ENCODE assay signal across 9 cellular contexts in the genomic region with DNA sequence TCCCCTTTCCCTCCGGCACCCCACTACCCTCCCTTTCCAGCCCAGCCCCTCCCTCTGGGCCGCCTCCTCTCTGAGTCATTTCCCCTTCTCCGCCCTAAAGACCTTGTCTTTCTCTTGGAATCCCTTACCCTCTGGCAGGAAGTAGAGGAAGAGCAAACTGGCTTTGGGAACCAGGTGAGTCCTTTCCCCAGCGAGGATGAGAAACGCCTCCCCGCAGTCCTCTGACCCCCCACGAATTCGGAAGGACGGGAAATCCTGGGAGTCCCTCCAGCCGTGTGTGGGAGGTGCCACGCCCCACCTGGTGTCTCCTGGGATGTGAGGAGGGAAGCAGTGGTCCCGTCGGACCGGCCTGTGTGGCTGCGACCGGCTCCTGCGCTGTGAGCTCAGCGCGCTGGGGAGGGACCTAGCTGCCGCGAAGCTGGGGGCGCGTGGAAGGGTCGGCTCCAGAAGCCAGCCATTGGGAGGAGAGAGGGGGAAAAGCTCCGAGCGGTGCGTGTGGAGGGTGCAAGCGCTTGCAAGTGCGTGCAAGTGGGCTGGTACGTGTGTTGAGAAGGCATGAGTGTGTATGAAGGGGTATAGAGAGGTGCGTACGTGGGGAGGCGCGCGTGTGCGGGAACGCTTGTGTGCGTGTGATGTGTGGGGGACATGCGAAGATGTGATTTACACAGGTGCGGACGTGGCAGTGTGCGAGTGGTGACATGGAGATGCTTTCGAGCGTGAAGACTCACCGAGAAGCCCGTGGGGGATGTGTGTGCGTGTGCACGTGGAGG.
DNase-seq lines count a peak whose midpoint lies in the region; ATAC-seq lines count a peak whose summit lies in the region.
"Had no signal": no experiment of that assay in that cellular context is flagged by ENCODE, and none has a peak within 500 bp of the region (broad histone marks: within the 10 kb centered on the region; RNA-seq: fewer than 3 reads in every experiment).

No MANE protein-coding gene starts in this region.

- no peaks in the 10 kb centered on the region for H3K4me1 Mint-ChIP-seq in T-helper 1 cell treated with Interleukin-12 subunit alpha and Interleukin-12 subunit beta and Interleukin-4 antibody, amounts not matched to agents 30 μg/mL and 1 μg/mL, for 36 hours (ENCODE audit: low read depth)
- H3K4me1 Mint-ChIP-seq in activated naive CD8-positive, alpha-beta T cell treated with anti-CD3 and anti-CD28 coated beads, Interleukin-2, amount 50 U/mL, for 24 hours: no peaks in the 10 kb centered on the region

- H3K27me3 ChIP-seq in iPS-15b (ENCODE audit: control insufficient read depth, insufficient read depth, low read length): no peaks in the 10 kb centered on the region
- H3K27me3 ChIP-seq in effector memory CD4-positive, alpha-beta T cell (replicated peaks; ENCODE audit: control insufficient read depth, insufficient read depth, low read length, poor library complexity, severe bottlenecking): no peaks in the 10 kb centered on the region

- H3K27ac Mint-ChIP-seq in T-helper 1 cell treated with Interleukin-12 subunit alpha and Interleukin-12 subunit beta and Interleukin-4 antibody, amounts not matched to agents 30 μg/mL and 1 μg/mL, for 36 hours: no peak overlapping the region
- no peak overlapping the region for H3K27ac Mint-ChIP-seq in activated naive CD8-positive, alpha-beta T cell treated with anti-CD3 and anti-CD28 coated beads, Interleukin-2, amount 50 U/mL, for 24 hours

- peaks cover 8% of the 10 kb centered on the region for H3K36me3 ChIP-seq in iPS-15b (ENCODE audit: control insufficient read depth, insufficient read depth, low read length)
- no peaks in the 10 kb centered on the region for H3K36me3 ChIP-seq in effector memory CD4-positive, alpha-beta T cell (ENCODE audit: control insufficient read depth, insufficient read depth, low read length)

- peak overlapping the region in 2 of 21 experiments; percentile 47 to 59 for H3K27ac ChIP-seq in skin epidermis
- no peak overlapping the region for H3K27ac ChIP-seq in effector memory CD4-positive, alpha-beta T cell (ENCODE audit: insufficient read depth, low read length, poor library complexity, severe bottlenecking)

- ATAC-seq in activated naive CD8-positive, alpha-beta T cell treated with anti-CD3 and anti-CD28 coated beads, Interleukin-2, amount 50 U/mL, for 24 hours: no peak
- ATAC-seq in GM18511 (IDR thresholded peaks at IDR 0.05; ENCODE audit: unreplicated experiment) (no peak), HG02884 (IDR thresholded peaks at IDR 0.05; ENCODE audit: unreplicated experiment) (no peak)

- peaks cover 4% of the 10 kb centered on the region for H3K27me3 Mint-ChIP-seq in T-helper 1 cell treated with Interleukin-12 subunit alpha and Interleukin-12 subunit beta and Interleukin-4 antibody, amounts not matched to agents 30 μg/mL and 1 μg/mL, for 36 hours (ENCODE audit: low read depth)
- H3K27me3 Mint-ChIP-seq in activated naive CD8-positive, alpha-beta T cell treated with anti-CD3 and anti-CD28 coated beads, Interleukin-2, amount 50 U/mL, for 24 hours: peaks cover 9% of the 10 kb centered on the region

- H3K4me3 Mint-ChIP-seq in T-helper 1 cell treated with Interleukin-12 subunit alpha and Interleukin-12 subunit beta and Interleukin-4 antibody, amounts not matched to agents 30 μg/mL and 1 μg/mL, for 36 hours: peak overlapping the region; percentile 21
- H3K4me3 Mint-ChIP-seq in activated naive CD8-positive, alpha-beta T cell treated with anti-CD3 and anti-CD28 coated beads, Interleukin-2, amount 50 U/mL, for 24 hours: peak overlapping the region; percentile 59

- no peaks in the 10 kb centered on the region for H3K9me3 Mint-ChIP-seq in T-helper 1 cell treated with Interleukin-12 subunit alpha and Interleukin-12 subunit beta and Interleukin-4 antibody, amounts not matched to agents 30 μg/mL and 1 μg/mL, for 36 hours
- no peaks in the 10 kb centered on the region for H3K9me3 Mint-ChIP-seq in activated naive CD8-positive, alpha-beta T cell treated with anti-CD3 and anti-CD28 coated beads, Interleukin-2, amount 50 U/mL, for 24 hours

- no peaks in the 10 kb centered on the region for H3K9me3 ChIP-seq in iPS-15b (ENCODE audit: control insufficient read depth, insufficient read depth, low read length)
- no peaks in the 10 kb centered on the region for H3K9me3 ChIP-seq in effector memory CD4-positive, alpha-beta T cell (ENCODE audit: control insufficient read depth, low read length)

- no peak for DNase-seq in T-helper 1 cell
- no peak for DNase-seq in activated naive CD8-positive, alpha-beta T cell treated with anti-CD3 and anti-CD28 coated beads, Interleukin-2, amount 50 U/mL, for 24 hours
- DNase-seq in effector memory CD4-positive, alpha-beta T cell: no peak
- DNase-seq: activated gamma-delta T cell had no signal

- no peaks in the 10 kb centered on the region for H3K36me3 Mint-ChIP-seq in T-helper 1 cell treated with Interleukin-12 subunit alpha and Interleukin-12 subunit beta and Interleukin-4 antibody, amounts not matched to agents 30 μg/mL and 1 μg/mL, for 36 hours (ENCODE audit: low read depth)
- H3K36me3 Mint-ChIP-seq in activated naive CD8-positive, alpha-beta T cell treated with anti-CD3 and anti-CD28 coated beads, Interleukin-2, amount 50 U/mL, for 24 hours (ENCODE audit: low read depth): no peaks in the 10 kb centered on the region

- peak overlapping the region; percentile 87 for H3K4me3 ChIP-seq in iPS-15b (ENCODE audit: low read depth, low read length)
- peak overlapping the region in 6 of 7 experiments; percentile 18 to 45 (median 35) for H3K4me3 ChIP-seq in skin epidermis
- H3K4me3 ChIP-seq in effector memory CD4-positive, alpha-beta T cell (ENCODE audit: insufficient read depth, low read depth, low read length, poor library complexity, severe bottlenecking): no peak overlapping the region

- peak overlapping the region; percentile 62 for H3K9ac ChIP-seq in iPS-15b (ENCODE audit: low read depth, low read length)

- H3K4me1 ChIP-seq in iPS-15b (ENCODE audit: control insufficient read depth, insufficient read depth, low read length): no peaks in the 10 kb centered on the region
- H3K4me1 ChIP-seq in effector memory CD4-positive, alpha-beta T cell (ENCODE audit: control insufficient read depth, insufficient read depth, low read length, poor library complexity, severe bottlenecking): no peaks in the 10 kb centered on the region
